14 cellular contexts compared by ENCODE assay signal in the genomic region with DNA sequence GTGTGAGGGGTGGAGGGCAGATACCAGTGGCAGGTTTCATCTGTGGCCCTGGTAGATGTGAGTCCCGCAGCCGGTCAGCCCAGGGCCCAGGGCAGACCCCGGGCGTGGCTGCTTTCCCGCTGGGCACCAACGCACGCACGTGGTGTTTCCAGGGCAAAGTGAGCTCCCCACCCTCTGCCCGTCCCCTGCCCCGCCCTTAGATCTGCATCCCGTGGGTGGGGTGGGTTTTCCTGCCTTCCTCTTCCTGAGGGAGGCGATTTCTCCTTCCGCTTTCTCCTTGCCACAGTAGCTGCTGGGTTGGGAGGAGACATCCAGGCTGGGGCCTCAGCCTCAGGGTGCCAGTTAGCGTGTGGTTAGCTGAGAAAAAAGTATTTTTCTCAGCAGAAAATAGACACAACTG. TPM values are rescaled to one million over a fixed set of nuclear protein-coding genes. Genes with fewer than 3 reads are reported as not detected.
DNase-seq lines count a peak whose midpoint lies in the region; ATAC-seq, FAIRE-seq and TF ChIP-seq lines count a peak whose summit lies in the region.
"Had no signal": no experiment of that assay in that cellular context is flagged by ENCODE, and none has a peak within 500 bp of the region (broad histone marks: within the 10 kb centered on the region; RNA-seq: fewer than 3 reads in every experiment).

No MANE protein-coding gene starts in this region.

- ATAC-seq in left ventricle myocardium superior, result peak; percentile 33
- no peak for ATAC-seq in GM21423 (IDR thresholded peaks at IDR 0.05; ENCODE audit: unreplicated experiment)
- ATAC-seq in GM21528 (IDR thresholded peaks at IDR 0.05; ENCODE audit: low FRiP score, unreplicated experiment), result no peak
- ATAC-seq: right lobe of liver had no signal

- DNase-seq in HT-29 (ENCODE audit: low spot score) (peak; percentile 73), RWPE1 (ENCODE audit: low spot score) (no peak), left ventricle myocardium superior (peak; percentile 58), small intestine (peak; percentile 76), breast epithelium (ENCODE audit: low spot score in 2 of 2) (no peak)
- DNase-seq: activated CD4-positive, alpha-beta T cell treated with anti-CD3 and anti-CD28 coated beads, Interleukin-2, amount 10 ng/mL, durations not matched to agents 24 days and 14 days; activated naive CD4-positive, alpha-beta T cell treated with anti-CD3 and anti-CD28 coated beads for 36 hours; NCI-H1105 treated with DMSO at 0.1 percent for 48 hours; SK-N-SH; testis had no signal

- FAIRE-seq in small intestine (lab: Jason Lieb, UNC), result no peak
- FAIRE-seq: H54 had no signal

- no peak overlapping the region for H3K4me3 ChIP-seq in small intestine (ENCODE audit: low read depth in 1 of 2, low read length in 2 of 2)
- no peak overlapping the region for H3K4me3 ChIP-seq in breast epithelium
- H3K4me3 ChIP-seq: right lobe of liver, testis had no signal

- WGBS in small intestine, 3 donors, result 36 to 61% (median 39%) methylated on average over 14 of the region's 14 CpGs

- H3K27me3 ChIP-seq in small intestine (ENCODE audit: control insufficient read depth in 2 of 2, insufficient read depth in 2 of 2, low read length in 2 of 2) (no peaks in the 10 kb centered on the region), breast epithelium (no peaks in the 10 kb centered on the region)
- H3K27me3 ChIP-seq: right lobe of liver, testis had no signal

- H3K9me3 ChIP-seq in small intestine (ENCODE audit: control insufficient read depth, low read depth) (no peaks in the 10 kb centered on the region), breast epithelium (no peaks in the 10 kb centered on the region)
- H3K9me3 ChIP-seq: right lobe of liver, SK-N-SH, testis had no signal

- TF ChIP-seq POLR2A in breast epithelium (IDR thresholded peaks at IDR 0.05), result no peak

- peaks cover 0 to 3% of the 10 kb centered on the region in 2 donors for H3K36me3 ChIP-seq in small intestine (ENCODE audit: control insufficient read depth in 2 of 2, insufficient read depth in 2 of 2, low read length in 2 of 2)
- H3K36me3 ChIP-seq in breast epithelium, result no peaks in the 10 kb centered on the region
- H3K36me3 ChIP-seq: right lobe of liver had no signal

- CTCF ChIA-PET in RWPE1 (lab: Yijun Ruan, JAX), result no interaction called here

- TF ChIP-seq CTCF in RWPE1 (conservative IDR thresholded peaks at IDR 0.05; ENCODE audit: low read depth) (no peak), breast epithelium (IDR thresholded peaks at IDR 0.05) (no peak)

- H3K27ac ChIP-seq in RWPE1, result peak overlapping the region; percentile 31; the same call in 1 of the 2 replicates
- peak overlapping the region in 1 of 2 donors; percentile 35 for H3K27ac ChIP-seq in small intestine (ENCODE audit: low read depth in 1 of 2, low read length in 1 of 2)
- peak overlapping the region in 1 of 2 donors; percentile 55 for H3K27ac ChIP-seq in breast epithelium
- H3K27ac ChIP-seq: right lobe of liver, testis had no signal

- intact Hi-C loops in left ventricle myocardium superior (cut with micrococcal nuclease) (no loop called here), breast epithelium (cut with DNase I; ENCODE audit: low total_unique reads) (loop anchor here (5.0 kb wide), 1 partner anchor 654 kb away; no protein-coding TSS in a partner anchor)

- H3K4me1 ChIP-seq in small intestine (ENCODE audit: control insufficient read depth in 2 of 2, insufficient read depth in 1 of 2, low read depth in 1 of 2, low read length in 1 of 2) (peaks cover 7 to 10% of the 10 kb centered on the region in 2 donors), breast epithelium (no peaks in the 10 kb centered on the region)
- H3K4me1 ChIP-seq: testis had no signal

- POLR2A ChIA-PET in RWPE1 (lab: Yijun Ruan, JAX; ENCODE audit: low non-redundant PET), result no interaction called here

RNA-seq across cellular contexts. Expression of gene ODC1, which starts 49.6 kb away (rescaled TPM):
- 323 and 427 TPM in 2 replicates for total RNA-seq in HT-29 (2014; rRNA removed; shearing (Covaris generic))
- total RNA-seq in left ventricle myocardium superior (26.4 TPM), breast epithelium (10 to 100 TPM; 39.8 to 68.8 (median 60.3) TPM)
- 100 to 1,000 TPM in 1 of 3 donors, 10 to 100 TPM in 2; 12.5 to 109 (median 21.9) TPM for polyA plus RNA-seq in small intestine

Comparison
In these comparisons a context has a peak if more than half of its experiments do, and no peak if none do; other contexts are left out.
1. DNase-seq: peak in HT-29 (single experiment), left ventricle myocardium superior (single experiment) and small intestine (single experiment); none in RWPE1 (single experiment) and breast epithelium (0 of 2).